ENCODE assay signal across 8 cellular contexts in the genomic region with DNA sequence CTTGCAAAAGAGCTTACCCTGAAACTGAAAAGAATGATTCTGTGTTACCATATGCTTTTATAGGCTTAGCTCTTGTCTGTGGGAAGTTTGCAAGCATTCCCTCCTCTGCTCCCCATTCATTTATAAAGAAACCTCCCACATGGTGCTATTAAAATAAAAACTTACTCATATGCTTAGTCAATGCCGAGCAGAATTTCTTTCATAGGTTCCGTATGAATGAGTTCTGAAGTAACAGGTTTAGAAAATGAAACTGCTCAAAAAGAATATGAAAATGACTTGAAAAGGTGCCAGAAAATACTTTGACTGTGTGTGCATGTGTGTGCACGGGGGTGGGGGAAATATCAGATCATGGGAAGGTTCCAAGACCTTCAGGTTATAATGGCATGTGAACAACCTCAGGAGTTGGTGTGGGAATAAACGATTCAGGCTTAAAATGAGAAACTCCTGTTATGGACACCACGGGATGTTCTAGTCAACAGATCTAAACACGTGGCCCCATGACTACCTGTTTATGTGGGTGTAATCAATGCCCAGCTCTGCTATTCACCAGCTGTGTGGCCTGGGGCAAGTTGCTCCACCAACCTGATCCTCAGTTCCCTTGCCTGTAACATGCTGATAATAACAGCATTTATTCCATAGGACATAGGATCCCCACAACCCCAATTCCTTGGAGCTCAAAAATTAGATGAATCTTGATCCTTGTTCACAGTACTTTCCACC.
DNase-seq lines count a peak whose midpoint lies in the region; ATAC-seq and TF ChIP-seq lines count a peak whose summit lies in the region.
"Not testable (repeated sequence)": the region's sequence is repeated elsewhere in the genome, so short reads cannot be mapped to it uniquely, and the experiment has no call there.

No MANE protein-coding gene starts in this region.

- peak; percentile 64 for ATAC-seq in GM21360 (IDR thresholded peaks at IDR 0.05; ENCODE audit: unreplicated experiment)
- peak; percentile 74 for ATAC-seq in HG02763 (IDR thresholded peaks at IDR 0.05; ENCODE audit: unreplicated experiment)
- ATAC-seq in HG03354 (IDR thresholded peaks at IDR 0.05; ENCODE audit: poor library complexity, severe bottlenecking, unreplicated experiment), result peak; percentile 70
- peak; percentile 70 for ATAC-seq in Panc1
- ATAC-seq in activated T-cell treated with anti-CD3 and anti-CD28 coated beads, Interleukin-2, amount 50 U/mL, for 4 hours, result peak; percentile 89 to 90

- DNase-seq in Daoy (ENCODE audit: low read depth) (peak; percentile 9), epithelial cell of esophagus (ENCODE audit: low read depth) (peak; percentile 90)
- not testable (repeated sequence) for DNase-seq in Panc1 (ENCODE audit: low read depth, low spot score); activated T-cell treated with anti-CD3 and anti-CD28 coated beads, Interleukin-2, amount 50 U/mL, for 4 hours
- DNase-seq in stimulated activated CD4-positive, alpha-beta T cell treated with anti-CD3 and anti-CD28 coated beads, Interleukin-1b, Interleukin-23, amount 100 ng/mL, for 48 hours, result peak; percentile 35

- H3K27me3 ChIP-seq in Panc1 (ENCODE audit: control insufficient read depth, insufficient read depth, low read length), result not testable (repeated sequence)

- not testable (repeated sequence) for H3K4me3 Mint-ChIP-seq in activated T-cell treated with anti-CD3 and anti-CD28 coated beads, Interleukin-2, amount 50 U/mL, for 4 hours

- H3K4me1 ChIP-seq in Panc1 (ENCODE audit: control insufficient read depth, insufficient read depth, low read length), result not testable (repeated sequence)

- BruUV-seq in Panc1 (replicated peaks; lab: Mats Ljungman, UMichigan), result not testable (repeated sequence)

- in situ Hi-C loops in Panc1 (cut with HindIII; ENCODE audit: low pct_unique_long_range_greater_than_20kb, low sequenced_read_pairs), result not testable (repeated sequence)

- CTCF ChIA-PET in Panc1 (lab: Charles Lee), result not testable (repeated sequence)

- not testable (repeated sequence) for H3K9me3 ChIP-seq in Panc1 (ENCODE audit: control insufficient read depth, insufficient read depth, low read depth, low read length)

- H3K9me3 Mint-ChIP-seq in activated T-cell treated with anti-CD3 and anti-CD28 coated beads, Interleukin-2, amount 50 U/mL, for 4 hours, result not testable (repeated sequence)

- not testable (repeated sequence) for TF ChIP-seq CTCF in Panc1 (IDR thresholded peaks at IDR 0.05); epithelial cell of esophagus (IDR thresholded peaks at IDR 0.05; ENCODE audit: insufficient read depth, low read depth, low read length, missing control alignments)

- peaks cover 28% of the 10 kb centered on the region for H3K4me1 Mint-ChIP-seq in activated T-cell treated with anti-CD3 and anti-CD28 coated beads, Interleukin-2, amount 50 U/mL, for 4 hours (ENCODE audit: low read depth)

- H3K4me3 ChIP-seq in Panc1 (ENCODE audit: low read depth in 2 of 2, low read length in 2 of 2); epithelial cell of esophagus (ENCODE audit: low read length): not testable (repeated sequence)

- not testable (repeated sequence) for H3K27ac ChIP-seq in Panc1 (ENCODE audit: low read length)

- not testable (repeated sequence) for H3K36me3 ChIP-seq in Panc1 (ENCODE audit: control insufficient read depth, insufficient read depth, low read length)

- POLR2A ChIA-PET in Panc1 (lab: Charles Lee), result not testable (repeated sequence)

- H3K27me3 Mint-ChIP-seq in activated T-cell treated with anti-CD3 and anti-CD28 coated beads, Interleukin-2, amount 50 U/mL, for 4 hours (ENCODE audit: low read depth), result not testable (repeated sequence)

- H3K36me3 Mint-ChIP-seq in activated T-cell treated with anti-CD3 and anti-CD28 coated beads, Interleukin-2, amount 50 U/mL, for 4 hours (ENCODE audit: insufficient read depth), result not testable (repeated sequence)

- intact Hi-C loops in Panc1 (cut with micrococcal nuclease; ENCODE audit: unreplicated experiment), result not testable (repeated sequence)
